ENCODE assay signal across 10 cellular contexts in genomic region chr11:61555051-61555969, GRCh38. TPM values are rescaled to one million over a fixed set of nuclear protein-coding genes. Genes with fewer than 3 reads are reported as not detected.
DNase-seq lines count a peak whose midpoint lies in the region; ATAC-seq and TF ChIP-seq lines count a peak whose summit lies in the region.
"Had no signal": no experiment of that assay in that cellular context is flagged by ENCODE, and none has a peak within 500 bp of the region (broad histone marks: within the 10 kb centered on the region; RNA-seq: fewer than 3 reads in every experiment).

No MANE protein-coding gene starts in this region.

- no peak overlapping the region for H3K4me2 ChIP-seq in IMR-90 (ENCODE audit: low read depth, low read length)

- H4K5ac ChIP-seq in IMR-90 (ENCODE audit: low read depth, low read length): no peak overlapping the region

- H3K27me3 ChIP-seq in BJ (ENCODE audit: control insufficient read depth, insufficient read depth, low read length): peaks cover 45% of the 10 kb centered on the region
- H3K27me3 ChIP-seq in IMR-90 (ENCODE audit: control insufficient read depth, insufficient read depth, low read length): peaks cover 70% of the 10 kb centered on the region
- peaks cover 45% of the 10 kb centered on the region for H3K27me3 ChIP-seq in adipocyte (replicated peaks; ENCODE audit: control insufficient read depth, insufficient read depth, low read length)
- H3K27me3 ChIP-seq in MG63: no peaks in the 10 kb centered on the region

- H3K56ac ChIP-seq in IMR-90 (ENCODE audit: extremely low read depth, insufficient read depth, low read length): no peak overlapping the region

- TF ChIP-seq POLR2A in IMR-90 (IDR thresholded peaks at IDR 0.05; ENCODE audit: low read depth, low read length): no peak

- no peak overlapping the region for H3K4ac ChIP-seq in IMR-90 (ENCODE audit: low read depth, low read length)

- POLR2A ChIA-PET in BJ (lab: Charles Lee) (no interaction called here), IMR-90 (lab: Charles Lee; ENCODE audit: unreplicated experiment) (no interaction called here)

- H3K23ac ChIP-seq in IMR-90 (ENCODE audit: low read depth, low read length): no peak overlapping the region

- H3K9me3 ChIP-seq in IMR-90 (ENCODE audit: control insufficient read depth, insufficient read depth, low read length) (no peaks in the 10 kb centered on the region), adipocyte (ENCODE audit: control insufficient read depth, low read length) (no peaks in the 10 kb centered on the region), MG63 (no peaks in the 10 kb centered on the region)
- H3K9me3 ChIP-seq: ascending aorta had no signal

- H3K36me3 ChIP-seq in BJ (ENCODE audit: control insufficient read depth, insufficient read depth, low read length): no peaks in the 10 kb centered on the region
- no peaks in the 10 kb centered on the region for H3K36me3 ChIP-seq in IMR-90 (ENCODE audit: control insufficient read depth, insufficient read depth, low read length)
- H3K36me3 ChIP-seq in adipocyte (ENCODE audit: control insufficient read depth, insufficient read depth, low read length, severe bottlenecking): no peaks in the 10 kb centered on the region
- no peaks in the 10 kb centered on the region for H3K36me3 ChIP-seq in MG63
- H3K36me3 ChIP-seq: ascending aorta had no signal

- H3K4me1 ChIP-seq in IMR-90 (ENCODE audit: control insufficient read depth, insufficient read depth, low read length) (peaks cover 2% of the 10 kb centered on the region; the same call in 1 of the 2 replicates), adipocyte (ENCODE audit: control insufficient read depth, insufficient read depth, low read length) (peaks cover 14% of the 10 kb centered on the region)

- in situ Hi-C loops in IMR-90 (cut with MboI; ENCODE audit: low sequenced_read_pairs): no loop called here

- H4K8ac ChIP-seq in IMR-90 (ENCODE audit: low read depth in 2 of 2, low read length in 2 of 2): no peak overlapping the region

- no peak overlapping the region for H2BK120ac ChIP-seq in IMR-90 (ENCODE audit: low read depth, low read length)

- H2AK5ac ChIP-seq in IMR-90 (ENCODE audit: low read depth, low read length): no peak overlapping the region

- dilution Hi-C loops in IMR-90 (cut with HindIII; ENCODE audit: low sequenced_read_pairs, unreplicated experiment): no loop called here

- no peak overlapping the region for H2AFZ ChIP-seq in IMR-90 (replicated peaks; ENCODE audit: low read length, poor library complexity)

- no peaks in the 10 kb centered on the region; the same call in 1 of the 2 replicates for H4K20me1 ChIP-seq in IMR-90 (ENCODE audit: insufficient read depth, low read length)

- H2BK15ac ChIP-seq in IMR-90 (ENCODE audit: low read depth, low read length): no peak overlapping the region

- CTCF ChIA-PET in BJ (lab: Yijun Ruan, JAX) (interaction anchor here (1.1 to 2.1 kb wide), 2 partner anchors 39 to 109 kb away, joined by 4 to 5 read pairs; no protein-coding TSS in a partner anchor), IMR-90 (lab: Yijun Ruan, JAX) (no interaction called here)

- no TSS peak for BruUV-seq in IMR-90 (replicated peaks; lab: Mats Ljungman, UMichigan)

- ATAC-seq in IMR-90 (ENCODE audit: low read depth) (no peak; the same call in 1 of the 2 replicates), GM18868 (IDR thresholded peaks at IDR 0.05; ENCODE audit: unreplicated experiment) (no peak), GM21717 (IDR thresholded peaks at IDR 0.05; ENCODE audit: unreplicated experiment) (no peak)

- TF ChIP-seq CTCF in BJ (IDR thresholded peaks at IDR 0.05; ENCODE audit: insufficient read depth, low read depth, low read length) (peak; percentile 15; the same call in 1 of the 2 replicates), IMR-90 (conservative IDR thresholded peaks at IDR 0.05; ENCODE audit: low read depth, low read length) (peak; percentile 25; the same call in 1 of the 2 replicates)

- no peak overlapping the region for H2BK20ac ChIP-seq in IMR-90 (ENCODE audit: low read depth, low read length)

- H3K27ac ChIP-seq in IMR-90 (ENCODE audit: insufficient read depth, low read length): no peak overlapping the region
- H3K27ac ChIP-seq: ascending aorta had no signal

- no peak overlapping the region for H3K18ac ChIP-seq in IMR-90 (ENCODE audit: low read depth, low read length)

- H3K9me1 ChIP-seq in IMR-90 (ENCODE audit: insufficient read depth, low read length): no peaks in the 10 kb centered on the region

- no peak for TF ChIP-seq RAD21 in IMR-90 (IDR thresholded peaks at IDR 0.05; ENCODE audit: low read length)

- 3% methylated on average over 35 of the region's 57 CpGs; no CpG with 5 or more reads in 1 of the 2 experiments for WGBS in IMR-90 (ENCODE audit: extremely low coverage in 2 of 2, insufficient read length in 1 of 2), 2 experiments

- H2AK9ac ChIP-seq in IMR-90 (replicated peaks; ENCODE audit: low read depth, low read length, poor library complexity): no peak overlapping the region

- H4K91ac ChIP-seq in IMR-90 (ENCODE audit: insufficient read depth, low read depth, low read length): no peak overlapping the region

- no peaks in the 10 kb centered on the region for H3K79me1 ChIP-seq in IMR-90 (ENCODE audit: low read depth in 1 of 2, low read length in 2 of 2)

- intact Hi-C loops in IMR-90 (cut with micrococcal nuclease): no loop called here

- no peak overlapping the region for H2BK5ac ChIP-seq in IMR-90 (ENCODE audit: low read depth, low read length, poor library complexity, severe bottlenecking)

- no peak overlapping the region for H3K4me3 ChIP-seq in BJ (ENCODE audit: low read depth, low read length)
- H3K4me3 ChIP-seq in IMR-90 (ENCODE audit: insufficient read depth, low read depth, low read length): no peak overlapping the region
- H3K4me3 ChIP-seq in adipocyte (ENCODE audit: low read length): no peak overlapping the region
- no peak overlapping the region for H3K4me3 ChIP-seq in MG63
- H3K4me3 ChIP-seq: ascending aorta had no signal

- DNase-seq in BJ (ENCODE audit: low read depth): no peak
- no peak for DNase-seq in IMR-90
- peak; percentile 18 for DNase-seq in adipocyte (ENCODE audit: low read depth)
- DNase-seq in iPS-NIHi11 (ENCODE audit: low spot score): peak; percentile 81
- DNase-seq in MG63: no peak
- no peak for DNase-seq in NCI-H2107 treated with DMSO at 0.1 percent for 48 hours (lab: John Stamatoyannopoulos, UW; ENCODE audit: unreplicated experiment)

- no peak overlapping the region for H3K14ac ChIP-seq in IMR-90 (replicated peaks; ENCODE audit: low read depth, low read length)

- H3K9ac ChIP-seq in IMR-90 (ENCODE audit: low read depth, low read length): no peak overlapping the region
- no peak overlapping the region for H3K9ac ChIP-seq in adipocyte (ENCODE audit: low read length)

TF ChIP-seq in IMR-90, 13 proteins besides CTCF, POLR2A, EP300 and RAD21:
- no peak for TF ChIP-seq CHD1 (IDR thresholded peaks at IDR 0.05; ENCODE audit: low read depth, low read length)
- TF ChIP-seq MAFK (IDR thresholded peaks at IDR 0.05; ENCODE audit: low read depth, low read length): no peak
- TF ChIP-seq USF2 (IDR thresholded peaks at IDR 0.05; ENCODE audit: low read depth, low read length): no peak
- TF ChIP-seq BHLHE40 (IDR thresholded peaks at IDR 0.05; ENCODE audit: low read depth, low read length): no peak
- TF ChIP-seq RCOR1 (IDR thresholded peaks at IDR 0.05; ENCODE audit: insufficient replicate concordance, low read length): no peak
- no peak for TF ChIP-seq FOS (IDR thresholded peaks at IDR 0.05; ENCODE audit: low read depth, low read length)
- no peak for TF ChIP-seq SMC3 (IDR thresholded peaks at IDR 0.05; ENCODE audit: low read depth, low read length)
- no peak for TF ChIP-seq CEBPB (IDR thresholded peaks at IDR 0.05; ENCODE audit: low read depth, low read length)
TF ChIP-seq in IMR-90: peak in this region for 0.

RNA-seq across cellular contexts. Expression of gene SYT7, which starts 25.6 kb away (rescaled TPM):
- 0.01 and 0.04 TPM in 2 replicates for polyA plus RNA-seq in BJ (2011; rRNA removed)
- not detected in 2 replicates for polyA minus RNA-seq in BJ (2011; rRNA and poly(A)+ RNA removed)
- total RNA-seq in IMR-90 (2012; rRNA removed): under 0.01 TPM in 1 of 2 replicates, not detected in the other
- polyA plus RNA-seq in IMR-90 (2012; rRNA removed): 0.19 and 0.26 TPM in 2 replicates
- polyA plus RNA-seq in IMR-90 (2012; cell fraction: cytosol; rRNA removed): 0.10 and 0.29 TPM in 2 replicates
- 0.53 and 0.90 TPM in 2 replicates for polyA plus RNA-seq in IMR-90 (2012; cell fraction: nucleus; rRNA removed; ENCODE audit: low replicate concordance)
- 3.7 and 9.9 TPM in 2 replicates for total RNA-seq in MG63 (2014; rRNA removed; shearing (Covaris generic); ENCODE audit: low replicate concordance)

RNA-seq across cellular contexts. Expression of gene LRRC10B, which starts 46.8 kb away (rescaled TPM):
- 0.02 TPM in 1 of 2 replicates, not detected in the other for polyA plus RNA-seq in BJ (2011; rRNA removed)
- polyA minus RNA-seq in BJ (2011; rRNA and poly(A)+ RNA removed): not detected in 2 replicates
- not detected in 2 replicates for total RNA-seq in IMR-90 (2012; rRNA removed)
- polyA plus RNA-seq in IMR-90 (2012; rRNA removed): not detected in 2 replicates
- polyA plus RNA-seq in IMR-90 (2012; cell fraction: cytosol; rRNA removed): 0.02 TPM in 1 of 2 replicates, not detected in the other
- polyA plus RNA-seq in IMR-90 (2012; cell fraction: nucleus; rRNA removed; ENCODE audit: low replicate concordance): not detected in 2 replicates
- 1.0 and 1.3 TPM in 2 replicates for total RNA-seq in MG63 (2014; rRNA removed; shearing (Covaris generic); ENCODE audit: low replicate concordance)
- total RNA-seq: pulmonary artery endothelial cell had no signal

Comparison
In these comparisons a context has a peak if more than half of its experiments do, and no peak if none do; other contexts are left out.
1. DNase-seq: peak in adipocyte (single experiment) and iPS-NIHi11 (single experiment); none in BJ (single experiment), IMR-90 (single experiment), MG63 (single experiment) and NCI-H2107 treated with DMSO at 0.1 percent for 48 hours (single experiment).